35 cellular contexts compared by ENCODE assay signal in the genomic region with DNA sequence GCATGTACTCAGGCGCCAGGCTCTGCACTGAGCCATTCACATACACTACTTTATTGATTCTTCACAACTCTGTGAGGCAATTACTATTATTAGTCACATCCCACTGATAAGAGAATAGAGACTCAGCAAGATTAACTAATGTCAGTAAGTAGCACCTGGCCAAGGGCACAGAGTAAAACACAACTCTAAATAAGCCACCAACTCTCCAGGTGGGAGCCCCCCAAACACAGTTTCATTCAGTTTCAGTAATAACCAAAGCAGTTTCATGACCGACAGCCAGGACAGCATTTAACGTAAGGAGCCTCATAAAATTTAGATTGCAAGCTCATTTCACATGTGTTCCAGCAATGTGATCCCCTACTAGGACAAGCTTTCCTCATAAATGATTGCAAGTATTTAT.
"Had no signal": no experiment of that assay in that cellular context is flagged by ENCODE, and none has a peak within 500 bp of the region (broad histone marks: within the 10 kb centered on the region; RNA-seq: fewer than 3 reads in every experiment).

No MANE protein-coding gene starts in this region.

- H3K27me3 ChIP-seq: brain microvascular endothelial cell, esophagus squamous epithelium, gastroesophageal sphincter had no signal

- H3K4me3 Mint-ChIP-seq: activated B cell treated with CpG ODN at 0.5 μM for 24 hours; activated CD8-positive, alpha-beta T cell treated with anti-CD3 and anti-CD28 coated beads for 36 hours; activated naive CD8-positive, alpha-beta T cell; activated T-cell treated with anti-CD3 and anti-CD28 coated beads, Interleukin-2, amount 50 U/mL, for 4 hours; activated T-helper 17 cell treated with anti-CD3 and anti-CD28 coated beads, Interleukin-2, amount 50 U/mL, for 72 hours; effector memory CD8-positive, alpha-beta T cell; T-helper 17 cell; T-helper 2 cell treated with Interferon-gamma antibody and Interleukin-4, amounts not matched to agents 5 μg/mL and 100 μg/mL, for 36 hours had no signal

- H3K4me1 Mint-ChIP-seq: activated B cell treated with CpG ODN at 0.5 μM for 24 hours; activated T-helper 17 cell treated with anti-CD3 and anti-CD28 coated beads, Interleukin-2, amount 50 U/mL, for 72 hours; T-helper 17 cell had no signal

- H3K4me3 ChIP-seq: esophagus squamous epithelium, gastroesophageal sphincter, heart right ventricle had no signal

- DNase-seq: activated B cell treated with CpG ODN at 0.5 μM for 24 hours; activated CD4-positive, alpha-beta T cell treated with anti-CD3 and anti-CD28 coated beads for 48 hours; activated CD4-positive, alpha-beta T cell treated with anti-CD3 and anti-CD28 coated beads, Interleukin-2, amount 50 U/mL, for 1 hour; activated CD4-positive, alpha-beta T cell treated with anti-CD3 and anti-CD28 coated beads, Interleukin-2, amount 50 U/mL, for 48 hours; activated CD8-positive, alpha-beta memory T cell treated with anti-CD3 and anti-CD28 coated beads for 24 hours; activated CD8-positive, alpha-beta T cell treated with anti-CD3 and anti-CD28 coated beads for 36 hours; activated effector memory CD4-positive, alpha-beta T cell treated with Interleukin-2 at 50 U/mL for 16 hours; activated gamma-delta T cell treated with Interleukin-2 at 50 U/mL for 16 hours; activated naive CD4-positive, alpha-beta T cell treated with anti-CD3 and anti-CD28 coated beads, Interleukin-2, amount 50 U/mL, for 16 hours; activated naive CD4-positive, alpha-beta T cell treated with Interleukin-2 at 50 U/mL for 16 hours; activated T-cell treated with anti-CD3 and anti-CD28 coated beads, Interleukin-2, amount 50 U/mL, for 4 hours; amniotic stem cell; anterior cingulate cortex; brain microvascular endothelial cell; caudate nucleus; cortex of kidney; dermis blood vessel endothelial cell; effector CD4-positive, alpha-beta T cell; effector memory CD8-positive, alpha-beta T cell; esophagus squamous epithelium; foreskin melanocyte; heart right ventricle; T-helper 17 cell; T1000; WERI-Rb-1 had no signal

- H3K9me3 ChIP-seq: esophagus squamous epithelium, gastroesophageal sphincter, heart right ventricle had no signal

- H3K27ac Mint-ChIP-seq: activated B cell treated with CpG ODN at 0.5 μM for 24 hours; activated CD8-positive, alpha-beta T cell treated with anti-CD3 and anti-CD28 coated beads for 36 hours; activated naive CD8-positive, alpha-beta T cell; activated T-helper 17 cell treated with anti-CD3 and anti-CD28 coated beads, Interleukin-2, amount 50 U/mL, for 72 hours; effector memory CD8-positive, alpha-beta T cell; T-helper 17 cell; T-helper 2 cell treated with Interferon-gamma antibody and Interleukin-4, amounts not matched to agents 5 μg/mL and 100 μg/mL, for 36 hours had no signal

- H3K4me1 ChIP-seq: esophagus squamous epithelium, gastroesophageal sphincter, heart right ventricle had no signal

- H3K36me3 ChIP-seq: brain microvascular endothelial cell, esophagus squamous epithelium, gastroesophageal sphincter, heart right ventricle, WERI-Rb-1 had no signal

- H3K9me3 Mint-ChIP-seq: activated B cell treated with CpG ODN at 0.5 μM for 24 hours; activated T-cell treated with anti-CD3 and anti-CD28 coated beads, Interleukin-2, amount 50 U/mL, for 4 hours; effector memory CD8-positive, alpha-beta T cell; T-helper 2 cell treated with Interferon-gamma antibody and Interleukin-4, amounts not matched to agents 5 μg/mL and 100 μg/mL, for 36 hours had no signal

- ATAC-seq: activated CD4-positive, CD25-positive, alpha-beta regulatory T cell treated with anti-CD3 and anti-CD28 coated beads, Interleukin-2, amount 50 U/mL, for 24 hours; activated CD8-positive, alpha-beta T cell treated with anti-CD3 and anti-CD28 coated beads for 36 hours; activated T-cell treated with anti-CD3 and anti-CD28 coated beads, Interleukin-2, amount 50 U/mL, for 4 hours; activated T-helper 17 cell treated with anti-CD3 and anti-CD28 coated beads, Interleukin-2, amount 50 U/mL, for 72 hours; effector memory CD8-positive, alpha-beta T cell; gastroesophageal sphincter; heart right ventricle; T-helper 17 cell had no signal

- H3K27ac ChIP-seq: brain microvascular endothelial cell, epithelial cell of prostate, esophagus squamous epithelium, gastroesophageal sphincter, heart right ventricle, WERI-Rb-1 had no signal

- FAIRE-seq: astrocyte, colon, endometrium, endothelial cell of umbilical vein had no signal
